Comparison of ENCODE assay signal across 1 cellular context in genomic region chr9:73615557-73615956, GRCh38.
TF ChIP-seq lines count a peak whose summit lies in the region.

No MANE protein-coding gene starts in this region.

TF ChIP-seq in SK-N-SH, 30 proteins besides CTCF, POLR2A, EP300 and RAD21 (continued from another document):
- no peak for TF ChIP-seq REST (IDR thresholded peaks at IDR 0.05; ENCODE audit: low read depth, low read length)
- no peak for TF ChIP-seq EZH2phosphoT487 (IDR thresholded peaks at IDR 0.05; ENCODE audit: borderline replicate concordance, low read depth)
- TF ChIP-seq RCOR1 (IDR thresholded peaks at IDR 0.05; ENCODE audit: low read length): no peak
- no peak for TF ChIP-seq SIN3A (IDR thresholded peaks at IDR 0.05; ENCODE audit: borderline replicate concordance, low read depth, low read length)
- no peak for TF ChIP-seq USF2 (IDR thresholded peaks at IDR 0.05; ENCODE audit: borderline replicate concordance, low read depth, low read length)
- TF ChIP-seq MEF2A (IDR thresholded peaks at IDR 0.05; ENCODE audit: borderline replicate concordance, low read depth): no peak
- TF ChIP-seq YY1 (IDR thresholded peaks at IDR 0.05; ENCODE audit: low read depth): no peak
- TF ChIP-seq POLR2AphosphoS5 (IDR thresholded peaks at IDR 0.05; ENCODE audit: low read depth, low read length): no peak
- no peak for TF ChIP-seq USF1 (IDR thresholded peaks at IDR 0.05; ENCODE audit: borderline replicate concordance, low read depth)
- TF ChIP-seq IRF3 (IDR thresholded peaks at IDR 0.05; ENCODE audit: low read depth, low read length): no peak
- TF ChIP-seq FOSL2 (IDR thresholded peaks at IDR 0.05; ENCODE audit: borderline replicate concordance, low read depth): no peak
- TF ChIP-seq SMC3 (IDR thresholded peaks at IDR 0.05; ENCODE audit: low read depth, low read length): no peak
- no peak for TF ChIP-seq NRF1 (IDR thresholded peaks at IDR 0.05; ENCODE audit: low read depth, low read length)
- no peak for TF ChIP-seq TEAD4 (IDR thresholded peaks at IDR 0.05; ENCODE audit: borderline replicate concordance, insufficient read depth)
- no peak for TF ChIP-seq PBX3 (IDR thresholded peaks at IDR 0.05)
- TF ChIP-seq TAF1 (IDR thresholded peaks at IDR 0.05; ENCODE audit: borderline replicate concordance, low read depth, low read length): no peak
- TF ChIP-seq RFX5 (IDR thresholded peaks at IDR 0.05; ENCODE audit: low read length): no peak
